9 cellular contexts compared by ENCODE assay signal in genomic region chr5:23012842-23013241, GRCh38.
DNase-seq lines count a peak whose midpoint lies in the region; ATAC-seq lines count a peak whose summit lies in the region.
"Had no signal": no experiment of that assay in that cellular context is flagged by ENCODE, and none has a peak within 500 bp of the region (broad histone marks: within the 10 kb centered on the region; RNA-seq: fewer than 3 reads in every experiment).

No MANE protein-coding gene starts in this region.

- peaks cover 13% of the 10 kb centered on the region for H3K4me1 Mint-ChIP-seq in activated naive CD8-positive, alpha-beta T cell (ENCODE audit: low read depth)
- no peaks in the 10 kb centered on the region for H3K4me1 Mint-ChIP-seq in natural killer cell treated with Interleukin-12 subunit alpha and Interleukin-12 subunit beta and Interleukin-15 and Interleukin-18, amount 100 ng/mL, for 72 hours (ENCODE audit: low read depth in 2 of 2)

- no peaks in the 10 kb centered on the region for H3K9me3 Mint-ChIP-seq in activated naive CD8-positive, alpha-beta T cell (ENCODE audit: low read depth)
- H3K9me3 Mint-ChIP-seq in natural killer cell treated with Interleukin-12 subunit alpha and Interleukin-12 subunit beta and Interleukin-15 and Interleukin-18, amount 100 ng/mL, for 72 hours = no peaks in the 10 kb centered on the region

- H3K27ac Mint-ChIP-seq in activated naive CD8-positive, alpha-beta T cell = no peak overlapping the region
- H3K27ac Mint-ChIP-seq in natural killer cell treated with Interleukin-12 subunit alpha and Interleukin-12 subunit beta and Interleukin-15 and Interleukin-18, amount 100 ng/mL, for 72 hours = no peak overlapping the region

- H3K36me3 Mint-ChIP-seq in activated naive CD8-positive, alpha-beta T cell = no peaks in the 10 kb centered on the region
- H3K36me3 Mint-ChIP-seq in natural killer cell treated with Interleukin-12 subunit alpha and Interleukin-12 subunit beta and Interleukin-15 and Interleukin-18, amount 100 ng/mL, for 72 hours = no peaks in the 10 kb centered on the region

- ATAC-seq in HG03175 (IDR thresholded peaks at IDR 0.05; ENCODE audit: unreplicated experiment) = peak; percentile 73
- ATAC-seq in natural killer cell treated with Interleukin-12 subunit alpha and Interleukin-12 subunit beta and Interleukin-15 and Interleukin-18, amount 100 ng/mL, for 72 hours = no peak
- ATAC-seq in HG03139 (IDR thresholded peaks at IDR 0.05; ENCODE audit: unreplicated experiment) = no peak

- H3K27me3 Mint-ChIP-seq in activated naive CD8-positive, alpha-beta T cell = no peaks in the 10 kb centered on the region
- no peaks in the 10 kb centered on the region for H3K27me3 Mint-ChIP-seq in natural killer cell treated with Interleukin-12 subunit alpha and Interleukin-12 subunit beta and Interleukin-15 and Interleukin-18, amount 100 ng/mL, for 72 hours

- H3K4me3 Mint-ChIP-seq in activated naive CD8-positive, alpha-beta T cell = peak overlapping the region; percentile 90
- peak overlapping the region; percentile 36 for H3K4me3 Mint-ChIP-seq in natural killer cell treated with Interleukin-12 subunit alpha and Interleukin-12 subunit beta and Interleukin-15 and Interleukin-18, amount 100 ng/mL, for 72 hours

- peak; percentile 21 for DNase-seq in NCI-H2171 treated with DMSO at 0.1 percent for 48 hours (lab: John Stamatoyannopoulos, UW)
- no peak for DNase-seq in NCI-H2171 (lab: John Stamatoyannopoulos, UW)
- DNase-seq in natural killer cell treated with Interleukin-12 subunit alpha and Interleukin-12 subunit beta and Interleukin-15 and Interleukin-18, amount 100 ng/mL, for 72 hours (ENCODE audit: low spot score) = no peak
- DNase-seq in NCI-H526 treated with DMSO at 0.1 percent for 48 hours (lab: John Stamatoyannopoulos, UW) = no peak
- no peak for DNase-seq in stimulated activated CD4-positive, alpha-beta T cell treated with anti-CD3 and anti-CD28 coated beads, Interleukin-15, amount 100 ng/mL, for 24 hours
- DNase-seq: NCI-H524 treated with DMSO at 0.1 percent for 48 hours had no signal
